15 cellular contexts compared by ENCODE assay signal in the genomic region with DNA sequence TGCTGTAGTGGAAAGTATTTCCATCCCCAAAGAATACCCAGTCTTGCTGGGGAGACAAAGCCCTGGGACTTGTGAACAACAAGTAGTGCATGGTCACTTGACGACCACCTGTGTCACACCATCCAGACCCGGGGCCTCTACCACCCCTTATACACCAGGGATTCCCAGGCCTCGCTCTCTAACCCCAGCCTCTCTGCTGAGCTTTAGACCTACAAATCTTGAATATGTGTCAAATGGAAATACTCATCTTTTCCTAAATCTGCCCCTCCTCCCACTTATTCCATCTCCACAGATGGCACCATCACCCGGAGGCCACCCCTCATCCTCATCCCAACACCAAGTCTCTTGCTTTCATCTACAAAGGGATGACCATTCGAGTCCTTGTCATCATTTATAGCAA. TPM values are rescaled to one million over a fixed set of nuclear protein-coding genes. Genes with fewer than 3 reads are reported as not detected.
DNase-seq lines count a peak whose midpoint lies in the region; ATAC-seq and TF ChIP-seq lines count a peak whose summit lies in the region.
"Had no signal": no experiment of that assay in that cellular context is flagged by ENCODE, and none has a peak within 500 bp of the region (broad histone marks: within the 10 kb centered on the region; RNA-seq: fewer than 3 reads in every experiment).

No MANE protein-coding gene starts in this region.

- DNase-seq in activated CD4-positive, alpha-beta T cell treated with anti-CD3 and anti-CD28 coated beads, Interleukin-2, amount 10 ng/mL, durations not matched to agents 24 days and 14 days: no peak
- no peak for DNase-seq in activated CD4-positive, alpha-beta T cell treated with anti-CD3 and anti-CD28 coated beads, Interleukin-2, amount 50 U/mL, for 48 hours
- no peak for DNase-seq in activated B cell treated with CpG ODN at 0.5 μM for 24 hours
- DNase-seq in endothelial cell (ENCODE audit: low spot score): no peak
- no peak for DNase-seq in sigmoid colon
- DNase-seq in DMS 273 treated with DMSO at 0.1 percent for 48 hours (lab: John Stamatoyannopoulos, UW): no peak
- DNase-seq in stimulated activated CD4-positive, alpha-beta T cell treated with anti-CD3 and anti-CD28 coated beads, Interleukin-4, amount 100 ng/mL, for 24 hours: no peak
- DNase-seq: activated CD4-positive, alpha-beta T cell treated with anti-CD3 and anti-CD28 coated beads for 1 hour; erythroblast; H7; left ventricle myocardium inferior; NCI-H1694; ovary; PC-9 had no signal

- peak overlapping the region in 3 of 4 donors; percentile 87 to 92 (median 87) for H3K27ac ChIP-seq in sigmoid colon
- H3K27ac ChIP-seq: PC-9 had no signal

- H3K4me1 Mint-ChIP-seq in activated CD4-positive, alpha-beta T cell treated with anti-CD3 and anti-CD28 coated beads, Interleukin-2, amount 10 ng/mL, durations not matched to agents 24 days and 14 days: peaks cover 27% of the 10 kb centered on the region
- H3K4me1 Mint-ChIP-seq in activated B cell treated with CpG ODN at 0.5 μM for 24 hours (peaks cover 40% of the 10 kb centered on the region), endothelial cell (ENCODE audit: unreplicated experiment) (peaks cover 15% of the 10 kb centered on the region)

- peak overlapping the region; percentile 26 for H3K27ac Mint-ChIP-seq in activated CD4-positive, alpha-beta T cell treated with anti-CD3 and anti-CD28 coated beads, Interleukin-2, amount 10 ng/mL, durations not matched to agents 24 days and 14 days
- H3K27ac Mint-ChIP-seq in activated B cell treated with CpG ODN at 0.5 μM for 24 hours: peak overlapping the region; percentile 38
- peak overlapping the region; percentile 62 for H3K27ac Mint-ChIP-seq in endothelial cell (ENCODE audit: unreplicated experiment)

- H3K27me3 ChIP-seq in sigmoid colon: no peaks in the 10 kb centered on the region
- H3K27me3 ChIP-seq: ovary had no signal

- H3K4me3 Mint-ChIP-seq in activated CD4-positive, alpha-beta T cell treated with anti-CD3 and anti-CD28 coated beads, Interleukin-2, amount 10 ng/mL, durations not matched to agents 24 days and 14 days: peak overlapping the region; percentile 31
- H3K4me3 Mint-ChIP-seq in activated B cell treated with CpG ODN at 0.5 μM for 24 hours: peak overlapping the region; percentile 92
- H3K4me3 Mint-ChIP-seq in endothelial cell (ENCODE audit: unreplicated experiment): no peak overlapping the region

- no peak for TF ChIP-seq CTCF in activated B cell treated with CpG ODN at 0.5 μM for 24 hours (IDR thresholded peaks at IDR 0.05)
- no peak for TF ChIP-seq CTCF in endothelial cell (IDR thresholded peaks at IDR 0.05; ENCODE audit: unreplicated experiment)
- TF ChIP-seq CTCF in sigmoid colon (IDR thresholded peaks at IDR 0.05): no peak

- no peak for TF ChIP-seq EP300 in sigmoid colon (IDR thresholded peaks at IDR 0.05)

- H3K4me3 ChIP-seq in sigmoid colon: no peak overlapping the region

- H3K36me3 ChIP-seq in sigmoid colon: no peaks in the 10 kb centered on the region
- H3K36me3 ChIP-seq: ovary had no signal

- H3K9me3 ChIP-seq in sigmoid colon: no peaks in the 10 kb centered on the region
- H3K9me3 ChIP-seq: left ventricle myocardium inferior, ovary had no signal

- no peaks in the 10 kb centered on the region for H3K9me3 Mint-ChIP-seq in activated CD4-positive, alpha-beta T cell treated with anti-CD3 and anti-CD28 coated beads, Interleukin-2, amount 10 ng/mL, durations not matched to agents 24 days and 14 days
- H3K9me3 Mint-ChIP-seq in activated B cell treated with CpG ODN at 0.5 μM for 24 hours: no peaks in the 10 kb centered on the region
- no peaks in the 10 kb centered on the region for H3K9me3 Mint-ChIP-seq in endothelial cell (ENCODE audit: unreplicated experiment)

- intact Hi-C loops in activated CD4-positive, alpha-beta T cell treated with anti-CD3 and anti-CD28 coated beads, Interleukin-2, amount 10 ng/mL, durations not matched to agents 24 days and 14 days (cut with micrococcal nuclease): loop anchor here (2.0 to 5.0 kb wide), 2 partner anchors 25 to 503 kb away; no protein-coding TSS in a partner anchor
- intact Hi-C loops in activated B cell treated with CpG ODN at 0.5 μM for 24 hours (cut with micrococcal nuclease): loop anchor here (2.0 to 5.0 kb wide), 4 partner anchors 21 to 882 kb away; partner anchors contain the start of genes DHX9 and SMG7
- intact Hi-C loops in sigmoid colon (cut with DNase I): loop anchor here (5.0 to 10.0 kb wide), 2 partner anchors 145 to 503 kb away; no protein-coding TSS in a partner anchor

- peaks cover 0 to 19% (median 9%) of the 10 kb centered on the region in 4 donors for H3K4me1 ChIP-seq in sigmoid colon

- POLR2A ChIA-PET in activated B cell treated with CpG ODN at 0.5 μM for 24 hours (lab: Charles Lee): interaction anchor here (0.6 to 2.9 kb wide), 4 partner anchors 11 to 20 kb away, joined by 3 to 24 read pairs (median 14); partner anchors contain the start of gene RGS16

- WGBS in sigmoid colon, 2 donors: 93 to 94% methylated on average over 5 of the region's 5 CpGs

- TF ChIP-seq POLR2A in sigmoid colon (IDR thresholded peaks at IDR 0.05): no peak

- H3K36me3 Mint-ChIP-seq in activated CD4-positive, alpha-beta T cell treated with anti-CD3 and anti-CD28 coated beads, Interleukin-2, amount 10 ng/mL, durations not matched to agents 24 days and 14 days (ENCODE audit: low read depth): peaks cover 8% of the 10 kb centered on the region
- H3K36me3 Mint-ChIP-seq in activated B cell treated with CpG ODN at 0.5 μM for 24 hours (ENCODE audit: low read depth) (peaks cover 26% of the 10 kb centered on the region), endothelial cell (ENCODE audit: low read depth, unreplicated experiment) (peaks cover 5% of the 10 kb centered on the region)

- CTCF ChIA-PET in activated B cell treated with CpG ODN at 0.5 μM for 24 hours (lab: Charles Lee): interaction anchor here (0.6 to 1.8 kb wide), 6 partner anchors 8 to 201 kb away, joined by 3 to 8 read pairs (median 3); no protein-coding TSS in a partner anchor

- ATAC-seq in activated B cell treated with CpG ODN at 0.5 μM for 24 hours (ENCODE audit: low read depth) (no peak), GM19395 (IDR thresholded peaks at IDR 0.05; ENCODE audit: unreplicated experiment) (no peak)

- peaks cover 17% of the 10 kb centered on the region for H3K27me3 Mint-ChIP-seq in activated CD4-positive, alpha-beta T cell treated with anti-CD3 and anti-CD28 coated beads, Interleukin-2, amount 10 ng/mL, durations not matched to agents 24 days and 14 days
- H3K27me3 Mint-ChIP-seq in activated B cell treated with CpG ODN at 0.5 μM for 24 hours: no peaks in the 10 kb centered on the region
- peaks cover 12% of the 10 kb centered on the region for H3K27me3 Mint-ChIP-seq in endothelial cell (ENCODE audit: unreplicated experiment)

RNA-seq across cellular contexts. Expression of gene RNASEL, which starts 0.9 kb away (rescaled TPM):
- total RNA-seq in activated CD4-positive, alpha-beta T cell treated with anti-CD3 and anti-CD28 coated beads, Interleukin-2, amount 10 ng/mL, durations not matched to agents 24 days and 14 days: 3.4 and 4.8 TPM in 2 replicates
- total RNA-seq in activated B cell treated with CpG ODN at 0.5 μM for 24 hours (10.0 and 11.1 TPM in 2 replicates), endothelial cell (ENCODE audit: unreplicated experiment) (2.3 TPM), sigmoid colon (1 to 10 TPM; 6.2 to 10.0 (median 7.5) TPM)
- polyA plus RNA-seq in sigmoid colon: 1 to 10 TPM; 6.0 to 8.1 (median 7.4) TPM

RNA-seq across cellular contexts. Expression of gene RGS16, which starts 14.3 kb away (rescaled TPM):
- 94.3 and 94.7 TPM in 2 replicates for total RNA-seq in activated CD4-positive, alpha-beta T cell treated with anti-CD3 and anti-CD28 coated beads, Interleukin-2, amount 10 ng/mL, durations not matched to agents 24 days and 14 days
- total RNA-seq in activated B cell treated with CpG ODN at 0.5 μM for 24 hours: 2.6 TPM in 2 replicates
- 11.8 TPM for total RNA-seq in endothelial cell (ENCODE audit: unreplicated experiment)
- total RNA-seq in sigmoid colon: 10 to 100 TPM in 1 of 4 donors, 1 to 10 TPM in 2, under 1 TPM in 1; 0.83 to 12.4 (median 2.6) TPM
- 1 to 10 TPM in 2 of 3 donors, under 1 TPM in 1; 0.46 to 4.4 (median 1.2) TPM for polyA plus RNA-seq in sigmoid colon
- total RNA-seq: PC-9 had no signal
